17 cellular contexts compared by ENCODE assay signal in the genomic region with DNA sequence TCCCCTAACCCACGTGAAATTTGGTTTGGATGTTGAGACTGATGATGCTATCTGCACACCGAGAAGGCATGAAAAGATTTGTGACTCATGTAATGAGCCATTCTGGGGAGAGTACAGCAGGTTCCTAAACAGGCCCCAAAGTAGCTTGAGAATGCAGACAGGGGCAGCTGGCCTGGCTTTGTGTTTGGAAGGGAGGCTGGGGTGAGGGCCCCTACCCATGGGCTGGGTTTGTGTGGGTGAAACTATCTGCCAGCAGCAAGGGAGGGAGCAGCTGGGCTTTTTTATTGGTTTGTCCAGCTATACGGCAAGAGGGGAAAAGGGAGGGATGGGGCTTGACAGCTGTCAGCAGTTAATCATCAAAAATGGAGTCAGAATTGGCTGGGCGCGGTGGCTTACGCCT. TPM values are rescaled to one million over a fixed set of nuclear protein-coding genes. Genes with fewer than 3 reads are reported as not detected.
DNase-seq lines count a peak whose midpoint lies in the region; ATAC-seq, FAIRE-seq and TF ChIP-seq lines count a peak whose summit lies in the region.
"Had no signal": no experiment of that assay in that cellular context is flagged by ENCODE, and none has a peak within 500 bp of the region (broad histone marks: within the 10 kb centered on the region; RNA-seq: fewer than 3 reads in every experiment).

No MANE protein-coding gene starts in this region.

- TF ChIP-seq POLR2A in GM12891 (IDR thresholded peaks at IDR 0.05; ENCODE audit: low read depth, low read length), result no peak

- no CpG with 5 or more reads among the region's 6 CpGs for WGBS in neuronal stem cell (ENCODE audit: extremely low coverage in 2 of 2, insufficient read length in 2 of 2, insufficient replicate concordance in 1 of 2), 2 donors

- H2BK5ac ChIP-seq in neuronal stem cell (ENCODE audit: low read length), result no peak overlapping the region

- no peak overlapping the region for H2BK120ac ChIP-seq in neuronal stem cell (ENCODE audit: low read depth, low read length)

- no peaks in the 10 kb centered on the region for H3K27me3 Mint-ChIP-seq in activated CD4-positive, alpha-beta T cell treated with anti-CD3 and anti-CD28 coated beads for 36 hours
- H3K27me3 Mint-ChIP-seq in chondrocyte (ENCODE audit: low read depth), result no peaks in the 10 kb centered on the region

- no peak overlapping the region for H3K27ac Mint-ChIP-seq in activated CD4-positive, alpha-beta T cell treated with anti-CD3 and anti-CD28 coated beads for 36 hours
- H3K27ac Mint-ChIP-seq in chondrocyte (ENCODE audit: unreplicated experiment), result peak overlapping the region; percentile 25
- H3K27ac Mint-ChIP-seq: CD8-positive, alpha-beta T cell had no signal

- no peak overlapping the region for H3K14ac ChIP-seq in neuronal stem cell (ENCODE audit: low read length)

- CTCF ChIA-PET in activated CD4-positive, alpha-beta T cell treated with anti-CD3 and anti-CD28 coated beads for 36 hours (lab: Charles Lee), result interaction anchor here (0.8 to 2.7 kb wide), 3 partner anchors 9 to 19 kb away, joined by 3 to 11 read pairs (median 4); no protein-coding TSS in a partner anchor

- intact Hi-C loops in activated CD4-positive, alpha-beta T cell treated with anti-CD3 and anti-CD28 coated beads for 36 hours (cut with DNase I, micrococcal nuclease), result no loop called here

- no peak overlapping the region for H2BK15ac ChIP-seq in neuronal stem cell (ENCODE audit: low read length)

- no peak for DNase-seq in activated CD4-positive, alpha-beta T cell treated with anti-CD3 and anti-CD28 coated beads for 36 hours
- DNase-seq in activated CD4-positive, alpha-beta T cell treated with anti-CD3 and anti-CD28 coated beads for 48 hours, result no peak
- DNase-seq in NCI-H82 (lab: John Stamatoyannopoulos, UW) (peak; percentile 85), chondrocyte (ENCODE audit: low spot score) (no peak), neuronal stem cell (ENCODE audit: low spot score) (no peak), NCI-H2171 treated with DMSO at 0.1 percent for 48 hours (lab: John Stamatoyannopoulos, UW) (no peak), GM12891 (ENCODE audit: insufficient read length, low spot score) (no peak)
- DNase-seq: 8988T; CD8-positive, alpha-beta T cell; colonic mucosa; mesenchymal stem cell; NCI-H1048; small intestine; stimulated activated naive CD4-positive, alpha-beta T cell treated with Interleukin-2 at 50 U/mL for 16 hours had no signal

- no peak overlapping the region for H3K4me3 Mint-ChIP-seq in activated CD4-positive, alpha-beta T cell treated with anti-CD3 and anti-CD28 coated beads for 36 hours
- H3K4me3 Mint-ChIP-seq in chondrocyte (ENCODE audit: unreplicated experiment), result no peak overlapping the region
- H3K4me3 Mint-ChIP-seq: CD8-positive, alpha-beta T cell had no signal

- no peaks in the 10 kb centered on the region for H3K9me3 Mint-ChIP-seq in activated CD4-positive, alpha-beta T cell treated with anti-CD3 and anti-CD28 coated beads for 36 hours (ENCODE audit: low read depth)
- H3K9me3 Mint-ChIP-seq in chondrocyte (ENCODE audit: low read depth), result peaks cover 2% of the 10 kb centered on the region
- H3K9me3 Mint-ChIP-seq: CD8-positive, alpha-beta T cell had no signal

- FAIRE-seq in GM12891 (lab: Jason Lieb, UNC), result no peak
- FAIRE-seq: GM19239, small intestine had no signal

- no peak overlapping the region for H3K18ac ChIP-seq in neuronal stem cell (ENCODE audit: low read length)

- POLR2A ChIA-PET in activated CD4-positive, alpha-beta T cell treated with anti-CD3 and anti-CD28 coated beads for 36 hours (lab: Charles Lee), result no interaction called here

- H3K4ac ChIP-seq in neuronal stem cell (ENCODE audit: low read length), result no peak overlapping the region

- H3K9ac ChIP-seq in neuronal stem cell (ENCODE audit: low read depth, low read length, poor library complexity), result no peak overlapping the region

- peak overlapping the region; percentile 18 for H2AFZ ChIP-seq in neuronal stem cell (ENCODE audit: low read length)

- TF ChIP-seq CTCF in chondrocyte (IDR thresholded peaks at IDR 0.05), result no peak

- H3K4me1 ChIP-seq in neuronal stem cell (ENCODE audit: control insufficient read depth in 2 of 2, insufficient read depth in 1 of 2, low read depth in 1 of 2, low read length in 2 of 2), result no peaks in the 10 kb centered on the region
- H3K4me1 ChIP-seq: colonic mucosa had no signal

- no peak overlapping the region for H3K27ac ChIP-seq in neuronal stem cell (replicated peaks; ENCODE audit: low read length)
- H3K27ac ChIP-seq: colonic mucosa, SK-N-MC had no signal

- H4K8ac ChIP-seq in neuronal stem cell (ENCODE audit: low read depth, low read length), result no peak overlapping the region

- H3K79me1 ChIP-seq in neuronal stem cell (ENCODE audit: low read depth, low read length), result no peaks in the 10 kb centered on the region

- peaks cover 0 to 5% (median 0%) of the 10 kb centered on the region in 3 experiments for H3K27me3 ChIP-seq in neuronal stem cell (ENCODE audit: control insufficient read depth in 3 of 3, insufficient read depth in 3 of 3, low read depth in 1 of 3, low read length in 3 of 3)
- H3K27me3 ChIP-seq: colonic mucosa had no signal

- no peaks in the 10 kb centered on the region for H3K9me3 ChIP-seq in neuronal stem cell (replicated peaks in 1 of 2; ENCODE audit: control insufficient read depth in 2 of 2, insufficient read depth in 1 of 2, low read depth in 1 of 2, low read length in 2 of 2)
- H3K9me3 ChIP-seq: colonic mucosa had no signal

- no peaks in the 10 kb centered on the region for H3K36me3 ChIP-seq in neuronal stem cell (replicated peaks in 1 of 2; ENCODE audit: control insufficient read depth in 2 of 2, insufficient read depth in 2 of 2, low read length in 2 of 2)
- H3K36me3 ChIP-seq: colonic mucosa had no signal

- no peak overlapping the region for H2AK5ac ChIP-seq in neuronal stem cell (ENCODE audit: low read depth, low read length)

- H3K23ac ChIP-seq in neuronal stem cell (ENCODE audit: low read depth, low read length, poor library complexity), result no peak overlapping the region

- H3K4me3 ChIP-seq in neuronal stem cell (ENCODE audit: low read length in 2 of 2), result no peak overlapping the region
- H3K4me3 ChIP-seq: colonic mucosa, SK-N-MC had no signal

- no peaks in the 10 kb centered on the region for H3K4me1 Mint-ChIP-seq in activated CD4-positive, alpha-beta T cell treated with anti-CD3 and anti-CD28 coated beads for 36 hours
- H3K4me1 Mint-ChIP-seq in chondrocyte (ENCODE audit: low read depth), result peaks cover 5% of the 10 kb centered on the region

- ATAC-seq in activated CD4-positive, alpha-beta T cell treated with anti-CD3 and anti-CD28 coated beads for 36 hours, result peak; percentile 33
- no peak for ATAC-seq in GM18907 (IDR thresholded peaks at IDR 0.05; ENCODE audit: unreplicated experiment)
- ATAC-seq: CD8-positive, alpha-beta T cell had no signal

- no peaks in the 10 kb centered on the region for H3K36me3 Mint-ChIP-seq in activated CD4-positive, alpha-beta T cell treated with anti-CD3 and anti-CD28 coated beads for 36 hours (ENCODE audit: low read depth)
- no peaks in the 10 kb centered on the region for H3K36me3 Mint-ChIP-seq in chondrocyte (ENCODE audit: low read depth)
- H3K36me3 Mint-ChIP-seq: CD8-positive, alpha-beta T cell had no signal

- no peak overlapping the region for H4K91ac ChIP-seq in neuronal stem cell (ENCODE audit: low read depth, low read length, poor library complexity)

- H2BK12ac ChIP-seq in neuronal stem cell (ENCODE audit: low read length), result no peak overlapping the region

- no peak overlapping the region for H3K4me2 ChIP-seq in neuronal stem cell (ENCODE audit: insufficient read depth, low read length, poor library complexity, severe bottlenecking)

TF ChIP-seq in GM12891, 5 proteins besides CTCF, POLR2A, EP300 and RAD21:
- no peak for TF ChIP-seq PAX5 (IDR thresholded peaks at IDR 0.05; ENCODE audit: insufficient read depth, low read length, severe bottlenecking)
- no peak for TF ChIP-seq POU2F2 (IDR thresholded peaks at IDR 0.05; ENCODE audit: low read depth, low read length)
- no peak for TF ChIP-seq SPI1 (IDR thresholded peaks at IDR 0.05; ENCODE audit: low read depth, low read length)
- TF ChIP-seq TAF1 (IDR thresholded peaks at IDR 0.05; ENCODE audit: low read depth, low read length), result no peak
- TF ChIP-seq POLR2AphosphoS5 (IDR thresholded peaks at IDR 0.05; ENCODE audit: low read depth, low read length), result no peak

RNA-seq across cellular contexts. Expression of a gene that starts 46.2 kb away (rescaled TPM):
- total RNA-seq in activated CD4-positive, alpha-beta T cell treated with anti-CD3 and anti-CD28 coated beads for 36 hours, result 1 to 10 TPM; 3.5 to 7.1 TPM
- total RNA-seq in chondrocyte, result 5.9 to 17.2 TPM (median 16.2 TPM) in 3 replicates
- 18.2 TPM for polyA plus RNA-seq in neuronal stem cell (2013, experiment 1 of 2)
- 16.8 TPM for polyA plus RNA-seq in neuronal stem cell (2013, experiment 2 of 2)
- 0.13 TPM for polyA plus RNA-seq in GM12891 (2012; ENCODE audit: low read depth, missing spikeins)
